In genomic region chr14:24315807-24316596, GRCh38 we compare ENCODE assay signal across 9 cellular contexts. TPM values are rescaled to one million over a fixed set of nuclear protein-coding genes. Genes with fewer than 3 reads are reported as not detected.
DNase-seq lines count a peak whose midpoint lies in the region; ATAC-seq and TF ChIP-seq lines count a peak whose summit lies in the region.
"Had no signal": no experiment of that assay in that cellular context is flagged by ENCODE, and none has a peak within 500 bp of the region (broad histone marks: within the 10 kb centered on the region; RNA-seq: fewer than 3 reads in every experiment).

No MANE protein-coding gene starts in this region.

- no peak overlapping the region for H3K27ac ChIP-seq in IMR-90 (ENCODE audit: insufficient read depth, low read length)

- in situ Hi-C loops in IMR-90 (cut with MboI; ENCODE audit: low sequenced_read_pairs), result no loop called here

- 35% methylated on average over 48 of the region's 70 CpGs; no CpG with 5 or more reads in 1 of the 2 experiments for WGBS in IMR-90 (ENCODE audit: extremely low coverage in 2 of 2, insufficient read length in 1 of 2), 2 experiments

- no peak overlapping the region for H2BK5ac ChIP-seq in IMR-90 (ENCODE audit: low read depth, low read length, poor library complexity, severe bottlenecking)

- H2AK5ac ChIP-seq in IMR-90 (ENCODE audit: low read depth, low read length), result no peak overlapping the region

- H3K9me1 ChIP-seq in IMR-90 (ENCODE audit: insufficient read depth, low read length), result peaks cover 6% of the 10 kb centered on the region

- no peak overlapping the region for H3K4me3 ChIP-seq in IMR-90 (ENCODE audit: insufficient read depth, low read depth, low read length)

- H3K18ac ChIP-seq in IMR-90 (ENCODE audit: low read depth, low read length), result no peak overlapping the region

- peaks cover 2% of the 10 kb centered on the region; the same call in 1 of the 2 replicates for H3K4me1 ChIP-seq in IMR-90 (ENCODE audit: control insufficient read depth, insufficient read depth, low read length)

- H3K23ac ChIP-seq in IMR-90 (ENCODE audit: low read depth, low read length), result no peak overlapping the region

- no TSS peak for BruUV-seq in IMR-90 (replicated peaks; lab: Mats Ljungman, UMichigan)

- no peak overlapping the region for H2BK15ac ChIP-seq in IMR-90 (ENCODE audit: low read depth, low read length)

- H3K27me3 ChIP-seq in IMR-90 (ENCODE audit: control insufficient read depth, insufficient read depth, low read length), result peaks cover 37% of the 10 kb centered on the region

- H3K4me3 Mint-ChIP-seq in stimulated activated effector memory CD8-positive, alpha-beta T cell treated with anti-CD3 and anti-CD28 coated beads, Interleukin-12 subunit alpha, Interleukin-12 subunit beta, amount 100 ng/mL, for 72 hours, result no peak overlapping the region
- no peak overlapping the region for H3K4me3 Mint-ChIP-seq in activated CD4-positive, alpha-beta T cell treated with anti-CD3 and anti-CD28 coated beads, Interleukin-2, amount 10 ng/mL, durations not matched to agents 24 days and 14 days
- H3K4me3 Mint-ChIP-seq: activated CD8-positive, alpha-beta memory T cell treated with anti-CD3 and anti-CD28 coated beads, Interleukin-2, amount 10 ng/mL, durations not matched to agents 7 days and 5 days had no signal

- TF ChIP-seq CTCF in IMR-90 (conservative IDR thresholded peaks at IDR 0.05; ENCODE audit: low read depth, low read length), result peak; percentile 9; the same call in 1 of the 2 replicates

- no peaks in the 10 kb centered on the region for H3K9me3 Mint-ChIP-seq in stimulated activated effector memory CD8-positive, alpha-beta T cell treated with anti-CD3 and anti-CD28 coated beads, Interleukin-12 subunit alpha, Interleukin-12 subunit beta, amount 100 ng/mL, for 72 hours
- no peaks in the 10 kb centered on the region for H3K9me3 Mint-ChIP-seq in activated CD4-positive, alpha-beta T cell treated with anti-CD3 and anti-CD28 coated beads, Interleukin-2, amount 10 ng/mL, durations not matched to agents 24 days and 14 days

- no peak overlapping the region for H3K4ac ChIP-seq in IMR-90 (ENCODE audit: low read depth, low read length)

- H3K14ac ChIP-seq in IMR-90 (replicated peaks; ENCODE audit: low read depth, low read length), result no peak overlapping the region

- no peak overlapping the region for H2AK9ac ChIP-seq in IMR-90 (replicated peaks; ENCODE audit: low read depth, low read length, poor library complexity)

- TF ChIP-seq RAD21 in IMR-90 (IDR thresholded peaks at IDR 0.05; ENCODE audit: low read length), result no peak

- H4K20me1 ChIP-seq in IMR-90 (ENCODE audit: insufficient read depth, low read length), result no peaks in the 10 kb centered on the region; the same call in 1 of the 2 replicates

- peaks cover 52% of the 10 kb centered on the region for H3K4me1 Mint-ChIP-seq in stimulated activated effector memory CD8-positive, alpha-beta T cell treated with anti-CD3 and anti-CD28 coated beads, Interleukin-12 subunit alpha, Interleukin-12 subunit beta, amount 100 ng/mL, for 72 hours
- H3K4me1 Mint-ChIP-seq in activated CD4-positive, alpha-beta T cell treated with anti-CD3 and anti-CD28 coated beads, Interleukin-2, amount 10 ng/mL, durations not matched to agents 24 days and 14 days, result peaks cover 53% of the 10 kb centered on the region

- H3K9ac ChIP-seq in IMR-90 (ENCODE audit: low read depth, low read length), result no peak overlapping the region

- no peak overlapping the region for H4K8ac ChIP-seq in IMR-90 (ENCODE audit: low read depth in 2 of 2, low read length in 2 of 2)

- no peaks in the 10 kb centered on the region for H3K36me3 ChIP-seq in IMR-90 (ENCODE audit: control insufficient read depth, insufficient read depth, low read length)

- peaks cover 6% of the 10 kb centered on the region for H3K27me3 Mint-ChIP-seq in activated CD4-positive, alpha-beta T cell treated with anti-CD3 and anti-CD28 coated beads, Interleukin-2, amount 10 ng/mL, durations not matched to agents 24 days and 14 days

- no peak overlapping the region for H2BK20ac ChIP-seq in IMR-90 (ENCODE audit: low read depth, low read length)

- peak overlapping the region; percentile 65 for H3K27ac Mint-ChIP-seq in stimulated activated effector memory CD8-positive, alpha-beta T cell treated with anti-CD3 and anti-CD28 coated beads, Interleukin-12 subunit alpha, Interleukin-12 subunit beta, amount 100 ng/mL, for 72 hours
- H3K27ac Mint-ChIP-seq in activated CD4-positive, alpha-beta T cell treated with anti-CD3 and anti-CD28 coated beads, Interleukin-2, amount 10 ng/mL, durations not matched to agents 24 days and 14 days, result no peak overlapping the region
- H3K27ac Mint-ChIP-seq: activated CD8-positive, alpha-beta memory T cell treated with anti-CD3 and anti-CD28 coated beads, Interleukin-2, amount 10 ng/mL, durations not matched to agents 7 days and 5 days had no signal

- no peak overlapping the region for H4K91ac ChIP-seq in IMR-90 (ENCODE audit: insufficient read depth, low read depth, low read length)

- H4K5ac ChIP-seq in IMR-90 (ENCODE audit: low read depth, low read length), result no peak overlapping the region

- no peak overlapping the region for H3K56ac ChIP-seq in IMR-90 (ENCODE audit: extremely low read depth, insufficient read depth, low read length)

- CTCF ChIA-PET in IMR-90 (lab: Yijun Ruan, JAX), result interaction anchor here (0.6 kb wide), 1 partner anchor 69 kb away, joined by 4 read pairs; no protein-coding TSS in a partner anchor

- peaks cover 7% of the 10 kb centered on the region for H3K36me3 Mint-ChIP-seq in stimulated activated effector memory CD8-positive, alpha-beta T cell treated with anti-CD3 and anti-CD28 coated beads, Interleukin-12 subunit alpha, Interleukin-12 subunit beta, amount 100 ng/mL, for 72 hours
- H3K36me3 Mint-ChIP-seq in activated CD4-positive, alpha-beta T cell treated with anti-CD3 and anti-CD28 coated beads, Interleukin-2, amount 10 ng/mL, durations not matched to agents 24 days and 14 days (ENCODE audit: low read depth), result peaks cover 22% of the 10 kb centered on the region

- dilution Hi-C loops in IMR-90 (cut with HindIII; ENCODE audit: low sequenced_read_pairs, unreplicated experiment), result no loop called here

- no peaks in the 10 kb centered on the region for H3K79me1 ChIP-seq in IMR-90 (ENCODE audit: low read depth in 1 of 2, low read length in 2 of 2)

- no peak for DNase-seq in IMR-90
- peak; percentile 10 for DNase-seq in cerebellum (ENCODE audit: low spot score)
- DNase-seq in kidney tubule cell (ENCODE audit: low spot score), result peak; percentile 31
- DNase-seq in stimulated activated effector memory CD8-positive, alpha-beta T cell treated with anti-CD3 and anti-CD28 coated beads, Interleukin-12 subunit alpha, Interleukin-12 subunit beta, amount 100 ng/mL, for 72 hours (ENCODE audit: low spot score in 2 of 2), result no peak
- DNase-seq in stimulated activated CD4-positive, alpha-beta T cell treated with anti-CD3 and anti-CD28 coated beads, Interleukin-1b, Interleukin-23, amount 100 ng/mL, for 48 hours, result no peak
- DNase-seq in CD1c-positive myeloid dendritic cell (ENCODE audit: extremely low spot score), result no peak
- DNase-seq in NCI-H526 treated with DMSO at 0.1 percent for 48 hours (lab: John Stamatoyannopoulos, UW), result no peak
- no peak for DNase-seq in activated CD4-positive, alpha-beta T cell treated with anti-CD3 and anti-CD28 coated beads, Interleukin-2, amount 10 ng/mL, durations not matched to agents 24 days and 14 days
- DNase-seq: activated CD8-positive, alpha-beta memory T cell treated with anti-CD3 and anti-CD28 coated beads, Interleukin-2, amount 10 ng/mL, durations not matched to agents 7 days and 5 days had no signal

- no peaks in the 10 kb centered on the region for H3K9me3 ChIP-seq in IMR-90 (ENCODE audit: control insufficient read depth, insufficient read depth, low read length)

- peak overlapping the region; percentile 64 for H2AFZ ChIP-seq in IMR-90 (replicated peaks; ENCODE audit: low read length, poor library complexity)

- no peak for TF ChIP-seq POLR2A in IMR-90 (IDR thresholded peaks at IDR 0.05; ENCODE audit: low read depth, low read length)

- intact Hi-C loops in IMR-90 (cut with micrococcal nuclease), result no loop called here
- intact Hi-C loops in activated CD4-positive, alpha-beta T cell treated with anti-CD3 and anti-CD28 coated beads, Interleukin-2, amount 10 ng/mL, durations not matched to agents 24 days and 14 days (cut with micrococcal nuclease), result no loop called here

- no peak overlapping the region for H2BK120ac ChIP-seq in IMR-90 (ENCODE audit: low read depth, low read length)

- H3K4me2 ChIP-seq in IMR-90 (ENCODE audit: low read depth, low read length), result no peak overlapping the region

- peak; percentile 28 for ATAC-seq in IMR-90 (ENCODE audit: low read depth)
- ATAC-seq in stimulated activated effector memory CD8-positive, alpha-beta T cell treated with anti-CD3 and anti-CD28 coated beads, Interleukin-12 subunit alpha, Interleukin-12 subunit beta, amount 100 ng/mL, for 72 hours, result no peak
- ATAC-seq: activated CD8-positive, alpha-beta memory T cell treated with anti-CD3 and anti-CD28 coated beads, Interleukin-2, amount 10 ng/mL, durations not matched to agents 7 days and 5 days had no signal

- POLR2A ChIA-PET in IMR-90 (lab: Charles Lee; ENCODE audit: unreplicated experiment), result no interaction called here

RNA-seq across cellular contexts. Expression of gene LTB4R, which starts 4.7 kb away (rescaled TPM):
- total RNA-seq in IMR-90 (2012; rRNA removed) (0.18 and 0.28 TPM in 2 replicates), cerebellum (3.5 TPM)
- polyA plus RNA-seq in IMR-90 (2012; rRNA removed), result 2.3 TPM in 2 replicates
- 0.10 and 0.38 TPM in 2 replicates for polyA plus RNA-seq in IMR-90 (2012; cell fraction: cytosol; rRNA removed)
- polyA plus RNA-seq in IMR-90 (2012; cell fraction: nucleus; rRNA removed; ENCODE audit: low replicate concordance), result 26.7 and 90.3 TPM in 2 replicates
- 12.2 and 14.2 TPM in 2 replicates for total RNA-seq in activated CD4-positive, alpha-beta T cell treated with anti-CD3 and anti-CD28 coated beads, Interleukin-2, amount 10 ng/mL, durations not matched to agents 24 days and 14 days

RNA-seq across cellular contexts. Expression of gene LTB4R2, which starts 6.1 kb away (rescaled TPM):
- total RNA-seq in IMR-90 (2012; rRNA removed), result 0.56 and 0.72 TPM in 2 replicates
- polyA plus RNA-seq in IMR-90 (2012; rRNA removed), result 1.7 and 2.0 TPM in 2 replicates
- polyA plus RNA-seq in IMR-90 (2012; cell fraction: cytosol; rRNA removed), result 0.49 and 0.66 TPM in 2 replicates
- 17.9 and 66.1 TPM in 2 replicates for polyA plus RNA-seq in IMR-90 (2012; cell fraction: nucleus; rRNA removed; ENCODE audit: low replicate concordance)
- 4.0 TPM for total RNA-seq in cerebellum
- 9.6 and 11.0 TPM in 2 replicates for total RNA-seq in activated CD4-positive, alpha-beta T cell treated with anti-CD3 and anti-CD28 coated beads, Interleukin-2, amount 10 ng/mL, durations not matched to agents 24 days and 14 days

RNA-seq across cellular contexts. Expression of gene CIDEB, which starts 8.2 kb away (rescaled TPM):
- total RNA-seq in IMR-90 (2012; rRNA removed) (under 0.01 TPM in 2 replicates), cerebellum (5.8 TPM)
- polyA plus RNA-seq in IMR-90 (2012; rRNA removed), result 0.19 TPM in 2 replicates
- 0.06 and 0.14 TPM in 2 replicates for polyA plus RNA-seq in IMR-90 (2012; cell fraction: cytosol; rRNA removed)
- polyA plus RNA-seq in IMR-90 (2012; cell fraction: nucleus; rRNA removed; ENCODE audit: low replicate concordance), result 0.26 and 0.33 TPM in 2 replicates
- 21.8 and 22.2 TPM in 2 replicates for total RNA-seq in activated CD4-positive, alpha-beta T cell treated with anti-CD3 and anti-CD28 coated beads, Interleukin-2, amount 10 ng/mL, durations not matched to agents 24 days and 14 days

RNA-seq across cellular contexts. Expression of gene NOP9, which starts 16.4 kb away (rescaled TPM):
- total RNA-seq in IMR-90 (2012; rRNA removed) (22.5 and 25.8 TPM in 2 replicates), cerebellum (17.7 TPM)
- polyA plus RNA-seq in IMR-90 (2012; rRNA removed), result 11.7 and 11.8 TPM in 2 replicates
- polyA plus RNA-seq in IMR-90 (2012; cell fraction: cytosol; rRNA removed), result 6.1 and 6.8 TPM in 2 replicates
- polyA plus RNA-seq in IMR-90 (2012; cell fraction: nucleus; rRNA removed; ENCODE audit: low replicate concordance), result 15.1 and 18.3 TPM in 2 replicates
- total RNA-seq in activated CD4-positive, alpha-beta T cell treated with anti-CD3 and anti-CD28 coated beads, Interleukin-2, amount 10 ng/mL, durations not matched to agents 24 days and 14 days, result 48.3 and 52.2 TPM in 2 replicates

RNA-seq across cellular contexts. Expression of gene DHRS1, which starts 16.4 kb away (rescaled TPM):
- total RNA-seq in IMR-90 (2012; rRNA removed) (13.1 and 15.8 TPM in 2 replicates), cerebellum (7.9 TPM)
- 34.7 and 38.6 TPM in 2 replicates for polyA plus RNA-seq in IMR-90 (2012; rRNA removed)
- polyA plus RNA-seq in IMR-90 (2012; cell fraction: cytosol; rRNA removed), result 41.5 and 62.4 TPM in 2 replicates
- 109 and 123 TPM in 2 replicates for polyA plus RNA-seq in IMR-90 (2012; cell fraction: nucleus; rRNA removed; ENCODE audit: low replicate concordance)
- total RNA-seq in activated CD4-positive, alpha-beta T cell treated with anti-CD3 and anti-CD28 coated beads, Interleukin-2, amount 10 ng/mL, durations not matched to agents 24 days and 14 days, result 10.1 and 10.3 TPM in 2 replicates

Comparison
In these comparisons a context has a peak if more than half of its experiments do, and no peak if none do; other contexts are left out.
1. DNase-seq: peak in cerebellum (single experiment) and kidney tubule cell (single experiment); none in IMR-90 (single experiment), stimulated activated effector memory CD8-positive, alpha-beta T cell treated with anti-CD3 and anti-CD28 coated beads, Interleukin-12 subunit alpha, Interleukin-12 subunit beta, amount 100 ng/mL, for 72 hours (0 of 2), stimulated activated CD4-positive, alpha-beta T cell treated with anti-CD3 and anti-CD28 coated beads, Interleukin-1b, Interleukin-23, amount 100 ng/mL, for 48 hours (single experiment), CD1c-positive myeloid dendritic cell (single experiment), NCI-H526 treated with DMSO at 0.1 percent for 48 hours (single experiment) and activated CD4-positive, alpha-beta T cell treated with anti-CD3 and anti-CD28 coated beads, Interleukin-2, amount 10 ng/mL, durations not matched to agents 24 days and 14 days (single experiment).